ENCODE assay signal across 9 cellular contexts in genomic region chr7:26284995-26285632, GRCh38. TPM values are rescaled to one million over a fixed set of nuclear protein-coding genes. Genes with fewer than 3 reads are reported as not detected.
DNase-seq lines count a peak whose midpoint lies in the region; TF ChIP-seq lines count a peak whose summit lies in the region.
"Had no signal": no experiment of that assay in that cellular context is flagged by ENCODE, and none has a peak within 500 bp of the region (broad histone marks: within the 10 kb centered on the region; RNA-seq: fewer than 3 reads in every experiment).

No MANE protein-coding gene starts in this region.

- no peak overlapping the region for H2BK20ac ChIP-seq in H9 (ENCODE audit: low read depth, low read length, poor library complexity, severe bottlenecking)

- no peak overlapping the region for H4K5ac ChIP-seq in H9 (ENCODE audit: insufficient read length, low read depth, low read length)

- H3T11ph ChIP-seq in H9 (ENCODE audit: low read length) = no peak overlapping the region

- H4K20me1 ChIP-seq in H9 (ENCODE audit: control insufficient read depth, insufficient read depth, insufficient read length) = no peaks in the 10 kb centered on the region
- no peaks in the 10 kb centered on the region for H4K20me1 ChIP-seq in hepatocyte (ENCODE audit: insufficient read depth, poor library complexity, severe bottlenecking)

- no peak overlapping the region for H2BK15ac ChIP-seq in H9 (ENCODE audit: low read depth, low read length)

- H4K8ac ChIP-seq in H9 (replicated peaks; ENCODE audit: insufficient read length, low read depth, low read length) = no peak overlapping the region

- no peak overlapping the region for H2BK5ac ChIP-seq in H9 (ENCODE audit: insufficient read length, low read length)

- no peaks in the 10 kb centered on the region for H3K79me1 ChIP-seq in H9 (ENCODE audit: insufficient read depth, low read depth, low read length, poor library complexity, severe bottlenecking)

- H3K9me3 Mint-ChIP-seq in H9 = no peaks in the 10 kb centered on the region; a peak in 1 of 5 replicates
- H3K9me3 Mint-ChIP-seq in nephron progenitor cell = no peaks in the 10 kb centered on the region

- H3K27ac ChIP-seq in H9 (ENCODE audit: insufficient read length, low read depth, low read length) (no peak overlapping the region), Peyer's patch (no peak overlapping the region), hepatocyte (no peak overlapping the region)

- H3K23me2 ChIP-seq in H9 (ENCODE audit: insufficient read length, low read depth, low read length, poor library complexity, severe bottlenecking) = no peaks in the 10 kb centered on the region

- H3K36me3 Mint-ChIP-seq in H9 (ENCODE audit: insufficient read depth in 1 of 3, low read depth in 3 of 3) = no peaks in the 10 kb centered on the region
- no peaks in the 10 kb centered on the region for H3K36me3 Mint-ChIP-seq in nephron progenitor cell (ENCODE audit: low read depth)
- H3K36me3 Mint-ChIP-seq: naive B cell had no signal

- no peak overlapping the region for H2BK12ac ChIP-seq in H9 (ENCODE audit: insufficient read length, low read depth, low read length)

- H3K4me1 Mint-ChIP-seq in H9 (no peaks in the 10 kb centered on the region), nephron progenitor cell (no peaks in the 10 kb centered on the region)

- H2AFZ ChIP-seq in H9 (ENCODE audit: low read length) = no peak overlapping the region
- no peak overlapping the region for H2AFZ ChIP-seq in hepatocyte

- H2BK120ac ChIP-seq in H9 (ENCODE audit: low read depth, low read length, poor library complexity, severe bottlenecking) = no peak overlapping the region

- H3K9me3 ChIP-seq in H9 (ENCODE audit: control insufficient read depth, low read depth, low read length) = no peaks in the 10 kb centered on the region
- no peaks in the 10 kb centered on the region for H3K9me3 ChIP-seq in Peyer's patch
- H3K9me3 ChIP-seq in hepatocyte (ENCODE audit: low read depth) = no peaks in the 10 kb centered on the region

- no peak overlapping the region for H2AK5ac ChIP-seq in H9 (ENCODE audit: insufficient read length, low read length)

- H3K79me2 ChIP-seq in H9 (ENCODE audit: insufficient read depth, low read length) (no peaks in the 10 kb centered on the region), hepatocyte (no peaks in the 10 kb centered on the region)

- H3K14ac ChIP-seq in H9 (ENCODE audit: insufficient read depth, low read length) = no peak overlapping the region

- H3K27me3 ChIP-seq in H9 (ENCODE audit: insufficient read depth, low read length) (no peaks in the 10 kb centered on the region), Peyer's patch (no peaks in the 10 kb centered on the region), hepatocyte (no peaks in the 10 kb centered on the region)

- no peaks in the 10 kb centered on the region; the same call in 1 of the 2 replicates for H3K27me3 Mint-ChIP-seq in H9 (ENCODE audit: low read depth)
- peaks cover 16% of the 10 kb centered on the region for H3K27me3 Mint-ChIP-seq in nephron progenitor cell (ENCODE audit: low read depth, poor library complexity)
- H3K27me3 Mint-ChIP-seq: naive B cell had no signal

- no peak overlapping the region for H3K9ac ChIP-seq in H9 (ENCODE audit: extremely low read depth, insufficient read length, low read length)

- no peaks in the 10 kb centered on the region for H3K9me2 ChIP-seq in hepatocyte (replicated peaks; ENCODE audit: insufficient read depth)

- H3K27ac Mint-ChIP-seq in H9 (no peak overlapping the region), nephron progenitor cell (no peak overlapping the region)

- no peak overlapping the region for H4K91ac ChIP-seq in H9 (ENCODE audit: insufficient read length, low read depth, low read length)

- TF ChIP-seq CTCF in H9 (conservative IDR thresholded peaks at IDR 0.05) (peak; percentile 31; the same call in 2 of the 3 replicates), Peyer's patch (IDR thresholded peaks at IDR 0.05) (peak in 4 of 6 experiments; percentile 28 to 84 (median 78)), hepatocyte (IDR thresholded peaks at IDR 0.05; ENCODE audit: poor library complexity) (no peak), nephron progenitor cell (IDR thresholded peaks at IDR 0.05) (no peak)

- no peak overlapping the region for H3K4me3 ChIP-seq in Peyer's patch
- no peak overlapping the region for H3K4me3 ChIP-seq in hepatocyte

- peak; percentile 57 for DNase-seq in D341Med (ENCODE audit: low spot score)
- DNase-seq in H9 = no peak
- no peak for DNase-seq in Peyer's patch
- peak; percentile 18 to 24 for DNase-seq in erythroblast (lab: John Stamatoyannopoulos, UW)
- no peak for DNase-seq in AG08396 (ENCODE audit: low spot score)
- DNase-seq in hepatocyte (ENCODE audit: low spot score) = no peak
- no peak for DNase-seq in nephron progenitor cell
- no peak for DNase-seq in stimulated activated CD4-positive, alpha-beta T cell treated with anti-CD3 and anti-CD28 coated beads, Interleukin-2, amount 100 ng/mL, for 48 hours
- DNase-seq: naive B cell had no signal

- H3K4me1 ChIP-seq in H9 (ENCODE audit: insufficient read depth, low read length) = no peaks in the 10 kb centered on the region
- peaks cover 0 to 7% (median 0%) of the 10 kb centered on the region in 4 donors for H3K4me1 ChIP-seq in Peyer's patch
- no peaks in the 10 kb centered on the region for H3K4me1 ChIP-seq in hepatocyte (ENCODE audit: insufficient read depth)

- H3K18ac ChIP-seq in H9 (ENCODE audit: insufficient read length, low read depth, low read length) = no peak overlapping the region

- TF ChIP-seq POLR2A in Peyer's patch (IDR thresholded peaks at IDR 0.05) = no peak
- TF ChIP-seq POLR2A in erythroblast (IDR thresholded peaks at IDR 0.05; ENCODE audit: low read length) = no peak

- no CpG with 5 or more reads among the region's 5 CpGs for WGBS in H9 (ENCODE audit: extremely low coverage, insufficient read length, low lambda C conversion rate)
- WGBS in hepatocyte (ENCODE audit: low lambda C conversion rate, missing lambda C conversion rate) = 79% methylated on average over 5 of the region's 5 CpGs

- H3K36me3 ChIP-seq in Peyer's patch = no peaks in the 10 kb centered on the region
- H3K36me3 ChIP-seq in hepatocyte (replicated peaks; ENCODE audit: insufficient read depth, low read depth) = no peaks in the 10 kb centered on the region

- no peak overlapping the region for H3K4me2 ChIP-seq in H9 (ENCODE audit: insufficient read depth, insufficient read length, low read length)
- H3K4me2 ChIP-seq in hepatocyte = no peak overlapping the region

- no peak overlapping the region for H3K23ac ChIP-seq in H9 (ENCODE audit: insufficient read length, low read depth, low read length)

- no peak overlapping the region for H3K4ac ChIP-seq in H9 (ENCODE audit: low read depth, low read length)

- H3K4me3 Mint-ChIP-seq in H9 = no peak overlapping the region
- H3K4me3 Mint-ChIP-seq in nephron progenitor cell = no peak overlapping the region
- H3K4me3 Mint-ChIP-seq: naive B cell had no signal

- H3K56ac ChIP-seq in H9 (ENCODE audit: insufficient read length, low read depth, low read length) = no peak overlapping the region

RNA-seq across cellular contexts. Expression of gene SNX10, which starts 6.5 kb away (rescaled TPM):
- total RNA-seq in H9 (2021) (9.4 and 9.6 TPM in 2 replicates), Peyer's patch (10 to 100 TPM in 1 of 4 donors, 1 to 10 TPM in 3; 1.8 to 14.9 (median 2.9) TPM), hepatocyte (6.3 and 8.2 TPM in 2 replicates)
- polyA plus RNA-seq in hepatocyte = 5.4 and 6.1 TPM in 2 replicates

Comparison
In these comparisons a context has a peak if more than half of its experiments do, and no peak if none do; other contexts are left out.
1. DNase-seq: peak in D341Med (single experiment) and erythroblast (2 of 2); none in H9 (single experiment), Peyer's patch (0 of 3), AG08396 (single experiment), hepatocyte (single experiment), nephron progenitor cell (single experiment) and stimulated activated CD4-positive, alpha-beta T cell treated with anti-CD3 and anti-CD28 coated beads, Interleukin-2, amount 100 ng/mL, for 48 hours (0 of 2).
2. CTCF ChIP-seq: peak in H9 (single experiment) and Peyer's patch (4 of 6); none in hepatocyte (single experiment) and nephron progenitor cell (single experiment).